ENCODE assay signal across 10 cellular contexts in the genomic region with DNA sequence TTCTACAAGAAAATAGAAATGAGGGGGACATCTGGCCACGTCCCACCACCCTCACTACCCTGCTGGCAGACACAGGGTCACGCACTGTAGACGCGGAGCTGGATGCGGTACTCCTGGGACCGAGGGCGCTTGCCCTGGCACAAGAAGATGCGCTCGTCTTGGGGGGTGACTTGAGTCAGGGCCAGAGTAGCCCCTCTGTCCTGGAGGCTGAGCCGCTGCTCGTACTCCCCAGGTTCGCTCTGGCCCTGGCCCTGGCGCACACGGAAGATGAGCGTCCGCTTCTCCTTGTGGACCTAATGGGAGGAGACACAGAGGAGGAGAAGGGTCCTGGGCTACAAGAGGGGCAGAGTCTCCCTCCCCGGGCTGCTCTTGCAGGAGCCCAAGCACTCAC. TPM values are rescaled to one million over a fixed set of nuclear protein-coding genes. Genes with fewer than 3 reads are reported as not detected.
DNase-seq lines count a peak whose midpoint lies in the region; ATAC-seq and TF ChIP-seq lines count a peak whose summit lies in the region.
"Had no signal": no experiment of that assay in that cellular context is flagged by ENCODE, and none has a peak within 500 bp of the region (broad histone marks: within the 10 kb centered on the region; RNA-seq: fewer than 3 reads in every experiment).

No MANE protein-coding gene starts in this region.

- H3K9me3 ChIP-seq in heart right ventricle (no peaks in the 10 kb centered on the region), vagina (no peaks in the 10 kb centered on the region)

- peaks cover 0 to 56% (median 40%) of the 10 kb centered on the region in 9 donors for H3K36me3 ChIP-seq in heart right ventricle
- H3K36me3 ChIP-seq in vagina, result no peaks in the 10 kb centered on the region

- DNase-seq in heart right ventricle (no peak), left cardiac atrium (no peak), caudate nucleus (lab: John Stamatoyannopoulos, UW) (no peak), naive B cell (no peak), vagina (ENCODE audit: extremely low spot score in 2 of 2) (no peak), NCI-H748 treated with DMSO at 0.1 percent for 48 hours (lab: John Stamatoyannopoulos, UW) (no peak), glutamatergic neuron (no peak)
- DNase-seq: AML-193 had no signal

- WGBS in heart right ventricle, 2 donors, result 76 to 81% methylated on average over 17 of the region's 17 CpGs

- no peak for ATAC-seq in heart right ventricle
- no peak for ATAC-seq in left cardiac atrium
- ATAC-seq in naive B cell (ENCODE audit: low read depth in 2 of 2), result no peak
- no peak for ATAC-seq in HG02642 (IDR thresholded peaks at IDR 0.05; ENCODE audit: poor library complexity, unreplicated experiment)

- H3K4me1 ChIP-seq in heart right ventricle (peaks cover 11 to 74% (median 48%) of the 10 kb centered on the region in 9 donors), vagina (peaks cover 49% of the 10 kb centered on the region)

- intact Hi-C loops in heart right ventricle (cut with DNase I), result loop anchor here in 2 of 10 donors (5.0 to 10.0 kb wide), 2 partner anchors 107 to 220 kb away; partner anchors contain the start of gene CBL (in 1 of the 2)
- intact Hi-C loops in left cardiac atrium (cut with DNase I), result no loop called here
- intact Hi-C loops in vagina (cut with DNase I), result loop anchor here (5.0 kb wide), 1 partner anchor 107 kb away; the partner anchor contains the start of gene CBL

- H3K4me3 ChIP-seq in heart right ventricle, result peak overlapping the region in 9 of 10 donors; percentile 53 to 94 (median 84)
- H3K4me3 ChIP-seq in vagina, result peak overlapping the region; percentile 57 to 75

- peak overlapping the region in 9 of 10 donors; percentile 85 to 99 (median 92) for H3K27ac ChIP-seq in heart right ventricle
- peak overlapping the region; percentile 82 for H3K27ac ChIP-seq in caudate nucleus (ENCODE audit: low read depth, low read length)
- H3K27ac ChIP-seq in vagina, result peak overlapping the region; percentile 88

- H3K27me3 ChIP-seq in heart right ventricle, result peaks cover 0 to 52% (median 0%) of the 10 kb centered on the region in 7 donors
- no peaks in the 10 kb centered on the region for H3K27me3 ChIP-seq in vagina

- TF ChIP-seq CTCF in heart right ventricle (IDR thresholded peaks at IDR 0.05), result no peak
- TF ChIP-seq CTCF in vagina (IDR thresholded peaks at IDR 0.05), result no peak
- TF ChIP-seq CTCF in glutamatergic neuron (IDR thresholded peaks at IDR 0.05; ENCODE audit: partially characterized antibody, unreplicated experiment), result no peak

- H3K9me3 Mint-ChIP-seq in naive B cell, result no peaks in the 10 kb centered on the region
- peaks cover under 1% of the 10 kb centered on the region for H3K9me3 Mint-ChIP-seq in glutamatergic neuron (ENCODE audit: unreplicated experiment)

- TF ChIP-seq POLR2A in vagina (IDR thresholded peaks at IDR 0.05), result no peak

- peak overlapping the region in 7 of 8 donors; percentile 49 to 85 (median 73) for H3K4me3 Mint-ChIP-seq in naive B cell
- H3K4me3 Mint-ChIP-seq in glutamatergic neuron (ENCODE audit: unreplicated experiment), result no peak overlapping the region

- H3K27me3 Mint-ChIP-seq in naive B cell (peaks cover 12 to 47% (median 34%) of the 10 kb centered on the region in 3 donors), glutamatergic neuron (ENCODE audit: unreplicated experiment) (peaks cover 3% of the 10 kb centered on the region)

- H3K27ac Mint-ChIP-seq in naive B cell (no peak overlapping the region), glutamatergic neuron (ENCODE audit: unreplicated experiment) (no peak overlapping the region)

- peaks cover 20 to 32% (median 24%) of the 10 kb centered on the region in 3 donors for H3K4me1 Mint-ChIP-seq in naive B cell
- H3K4me1 Mint-ChIP-seq in glutamatergic neuron (ENCODE audit: low read depth, unreplicated experiment), result peaks cover 5% of the 10 kb centered on the region

- no peaks in the 10 kb centered on the region for H3K36me3 Mint-ChIP-seq in naive B cell
- no peaks in the 10 kb centered on the region for H3K36me3 Mint-ChIP-seq in glutamatergic neuron (ENCODE audit: unreplicated experiment)

RNA-seq across cellular contexts. Expression of gene MCAM, which starts 2.2 kb away (rescaled TPM):
- 100 to 1,000 TPM in 4 of 10 donors, 10 to 100 TPM in 6; 37.8 to 136 (median 96.9) TPM for total RNA-seq in heart right ventricle
- 10 to 100 TPM; 35.8 to 97.5 TPM for polyA plus RNA-seq in heart right ventricle
- 100 to 1,000 TPM; 144 to 230 TPM for total RNA-seq in left cardiac atrium
- polyA plus RNA-seq in naive B cell (ENCODE audit: low read depth in 6 of 6), result not detected
- total RNA-seq in vagina, result 295 TPM
- total RNA-seq in glutamatergic neuron (ENCODE audit: unreplicated experiment), result 11.4 TPM

RNA-seq across cellular contexts. Expression of gene RNF26, which starts 19.6 kb away (rescaled TPM):
- 10 to 100 TPM; 11.1 to 17.6 (median 13.4) TPM for total RNA-seq in heart right ventricle
- polyA plus RNA-seq in heart right ventricle, result 10 to 100 TPM in 1 of 2 donors, 1 to 10 TPM in 1; 6.4 to 13.2 TPM
- total RNA-seq in left cardiac atrium, result 10 to 100 TPM; 13.2 to 14.1 TPM
- polyA plus RNA-seq in naive B cell (ENCODE audit: low read depth in 6 of 6), result 10 to 100 TPM; 48.8 to 98.6 (median 58.0) TPM
- total RNA-seq in vagina, result 19.6 TPM
- total RNA-seq in glutamatergic neuron (ENCODE audit: unreplicated experiment), result 20.6 TPM

RNA-seq across cellular contexts. Expression of gene C1QTNF5, which starts 25.9 kb away (rescaled TPM):
- total RNA-seq in heart right ventricle (10 to 100 TPM; 11.4 to 25.1 (median 19.9) TPM), left cardiac atrium (10 to 100 TPM; 25.1 to 39.9 TPM), vagina (32.2 TPM), glutamatergic neuron (ENCODE audit: unreplicated experiment) (0.32 TPM)
- polyA plus RNA-seq in heart right ventricle (10 to 100 TPM; 32.8 to 35.7 TPM), naive B cell (ENCODE audit: low read depth in 6 of 6) (not detected)

RNA-seq across cellular contexts. Expression of gene MFRP, which starts 31.8 kb away (rescaled TPM):
- total RNA-seq in heart right ventricle (not detected), left cardiac atrium (not detected), vagina (not detected), glutamatergic neuron (ENCODE audit: unreplicated experiment) (not detected)
- polyA plus RNA-seq in heart right ventricle (under 1 TPM in 1 of 2 donors, not detected in 1; 0.04 TPM), naive B cell (ENCODE audit: low read depth in 6 of 6) (not detected)
- total RNA-seq: lower leg skin had no signal
